27 cellular contexts compared by ENCODE assay signal in genomic region chr6:23523771-23524170, GRCh38.
DNase-seq lines count a peak whose midpoint lies in the region; ATAC-seq and TF ChIP-seq lines count a peak whose summit lies in the region.
"Had no signal": no experiment of that assay in that cellular context is flagged by ENCODE, and none has a peak within 500 bp of the region (broad histone marks: within the 10 kb centered on the region; RNA-seq: fewer than 3 reads in every experiment).

No MANE protein-coding gene starts in this region.

- H3K36me3 ChIP-seq in BE2C (no peaks in the 10 kb centered on the region), parathyroid adenoma (ENCODE audit: control insufficient read depth, insufficient read depth, low read length) (no peaks in the 10 kb centered on the region), body of pancreas (replicated peaks in 1 of 2; ENCODE audit: insufficient read depth in 1 of 2, low read depth in 2 of 2) (no peaks in the 10 kb centered on the region)
- H3K36me3 ChIP-seq: BLaER1, HAP-1, MG63 had no signal

- peak overlapping the region; percentile 45 for H3K4me3 ChIP-seq in BE2C (ENCODE audit: low read depth, low read length)
- no peak overlapping the region for H3K4me3 ChIP-seq in parathyroid adenoma (ENCODE audit: low read depth, low read length)
- no peak overlapping the region for H3K4me3 ChIP-seq in body of pancreas
- H3K4me3 ChIP-seq: BLaER1, GM12878, HAP-1, MG63 had no signal

- POLR2A ChIA-PET in CD4-positive, alpha-beta T cell (lab: Charles Lee), result no interaction called here

- peaks cover 5% of the 10 kb centered on the region for H3K36me3 Mint-ChIP-seq in brain
- H3K36me3 Mint-ChIP-seq in CD4-positive, alpha-beta T cell (ENCODE audit: low read depth), result no peaks in the 10 kb centered on the region
- H3K36me3 Mint-ChIP-seq: CD4-positive, CD25-positive, alpha-beta regulatory T cell had no signal

- H3K4me1 ChIP-seq in BE2C (peaks cover 17% of the 10 kb centered on the region), parathyroid adenoma (peaks cover 15% of the 10 kb centered on the region), body of pancreas (no peaks in the 10 kb centered on the region)
- H3K4me1 ChIP-seq: BLaER1, HAP-1 had no signal

- H3K4me1 Mint-ChIP-seq in brain, result peaks cover 34% of the 10 kb centered on the region
- H3K4me1 Mint-ChIP-seq in CD4-positive, alpha-beta T cell (ENCODE audit: low read depth), result no peaks in the 10 kb centered on the region
- H3K4me1 Mint-ChIP-seq: CD4-positive, CD25-positive, alpha-beta regulatory T cell had no signal

- no peaks in the 10 kb centered on the region for H3K27me3 ChIP-seq in BE2C
- no peaks in the 10 kb centered on the region for H3K27me3 ChIP-seq in parathyroid adenoma (ENCODE audit: control insufficient read depth, insufficient read depth, low read length)
- no peaks in the 10 kb centered on the region for H3K27me3 ChIP-seq in CD4-positive, alpha-beta T cell (ENCODE audit: control insufficient read depth, insufficient read depth, low read length)
- no peaks in the 10 kb centered on the region for H3K27me3 ChIP-seq in body of pancreas
- H3K27me3 ChIP-seq: BLaER1, MG63 had no signal

- TF ChIP-seq CTCF in BE2C (IDR thresholded peaks at IDR 0.05; ENCODE audit: low read depth, low read length), result no peak
- no peak for TF ChIP-seq CTCF in brain (conservative IDR thresholded peaks at IDR 0.05)
- no peak for TF ChIP-seq CTCF in parathyroid adenoma (IDR thresholded peaks at IDR 0.05)
- TF ChIP-seq CTCF in CD4-positive, alpha-beta T cell (IDR thresholded peaks at IDR 0.05), result no peak
- TF ChIP-seq CTCF in body of pancreas (IDR thresholded peaks at IDR 0.05), result no peak

- no peak overlapping the region for H3K4me3 Mint-ChIP-seq in brain
- H3K4me3 Mint-ChIP-seq in CD4-positive, alpha-beta T cell, result no peak overlapping the region
- H3K4me3 Mint-ChIP-seq: CD4-positive, CD25-positive, alpha-beta regulatory T cell; HFFc6 had no signal

- no peak for DNase-seq in BE2C
- peak; percentile 71 for DNase-seq in NCI-H82 (lab: John Stamatoyannopoulos, UW)
- DNase-seq in CD4-positive, alpha-beta T cell, result no peak
- no peak for DNase-seq in body of pancreas
- DNase-seq: CD4-positive, CD25-positive, alpha-beta regulatory T cell; DMS79; EL; GDM1; GOT3; HFFc6; IMR-90; KG1; MG63; NCI-H1105 treated with DMSO at 0.1 percent for 48 hours; NCI-H146; NCI-H2029 treated with DMSO at 0.1 percent for 48 hours; NCI-H226; NCI-H510A treated with DMSO at 0.1 percent for 48 hours; NCI-H748 treated with DMSO at 0.1 percent for 48 hours; NK-92 treated with Interleukin-12 subunit alpha and Interleukin-12 subunit beta, amount 100 ng/mL, for 24 hours; PC-3 had no signal

- H3K9me3 ChIP-seq in BE2C, result no peaks in the 10 kb centered on the region
- H3K9me3 ChIP-seq in parathyroid adenoma (ENCODE audit: control insufficient read depth, low read length), result no peaks in the 10 kb centered on the region
- H3K9me3 ChIP-seq in CD4-positive, alpha-beta T cell (ENCODE audit: control insufficient read depth, low read length), result no peaks in the 10 kb centered on the region
- no peaks in the 10 kb centered on the region for H3K9me3 ChIP-seq in body of pancreas
- H3K9me3 ChIP-seq: BLaER1, HAP-1, MG63 had no signal

- peak overlapping the region in 3 of 5 experiments; percentile 28 to 92 (median 55) for H3K27ac Mint-ChIP-seq in brain
- no peak overlapping the region for H3K27ac Mint-ChIP-seq in CD4-positive, alpha-beta T cell
- H3K27ac Mint-ChIP-seq: CD4-positive, CD25-positive, alpha-beta regulatory T cell; HFFc6 had no signal

- no peak for TF ChIP-seq POLR2A in body of pancreas (IDR thresholded peaks at IDR 0.05)

- intact Hi-C loops in CD4-positive, alpha-beta T cell (cut with DNase I, micrococcal nuclease), result no loop called here
- intact Hi-C loops in body of pancreas (cut with DNase I), result no loop called here

- no peaks in the 10 kb centered on the region for H3K27me3 Mint-ChIP-seq in brain
- H3K27me3 Mint-ChIP-seq in CD4-positive, alpha-beta T cell, result no peaks in the 10 kb centered on the region
- H3K27me3 Mint-ChIP-seq: CD4-positive, CD25-positive, alpha-beta regulatory T cell had no signal

- peak overlapping the region; percentile 2 for H2AFZ ChIP-seq in parathyroid adenoma

- H3K4me2 ChIP-seq in parathyroid adenoma (ENCODE audit: low read length), result no peak overlapping the region
- H3K4me2 ChIP-seq: BLaER1 had no signal

- CTCF ChIA-PET in CD4-positive, alpha-beta T cell (lab: Charles Lee), result no interaction called here

- no peak for ATAC-seq in CD4-positive, alpha-beta T cell (ENCODE audit: poor library complexity)
- no peak for ATAC-seq in body of pancreas
- ATAC-seq in GM19452 (IDR thresholded peaks at IDR 0.05; ENCODE audit: unreplicated experiment), result no peak
- ATAC-seq: GM12878, PC-3 had no signal

- H3K9me3 Mint-ChIP-seq in brain, result peaks cover 0 to 11% (median 4%) of the 10 kb centered on the region in 5 experiments
- H3K9me3 Mint-ChIP-seq in CD4-positive, alpha-beta T cell, result no peaks in the 10 kb centered on the region

- no peaks in the 10 kb centered on the region for H3K79me2 ChIP-seq in parathyroid adenoma

- no peak overlapping the region for H3K9ac ChIP-seq in parathyroid adenoma
- H3K9ac ChIP-seq: BLaER1 had no signal

- no peak overlapping the region for H3K27ac ChIP-seq in parathyroid adenoma
- H3K27ac ChIP-seq in CD4-positive, alpha-beta T cell (ENCODE audit: low read depth, low read length), result no peak overlapping the region
- H3K27ac ChIP-seq in body of pancreas, result no peak overlapping the region
- H3K27ac ChIP-seq: BLaER1 had no signal

- WGBS in body of pancreas, 2 donors, result 62% methylated on average over 2 of the region's 2 CpGs
